9 cellular contexts compared by ENCODE assay signal in the genomic region with DNA sequence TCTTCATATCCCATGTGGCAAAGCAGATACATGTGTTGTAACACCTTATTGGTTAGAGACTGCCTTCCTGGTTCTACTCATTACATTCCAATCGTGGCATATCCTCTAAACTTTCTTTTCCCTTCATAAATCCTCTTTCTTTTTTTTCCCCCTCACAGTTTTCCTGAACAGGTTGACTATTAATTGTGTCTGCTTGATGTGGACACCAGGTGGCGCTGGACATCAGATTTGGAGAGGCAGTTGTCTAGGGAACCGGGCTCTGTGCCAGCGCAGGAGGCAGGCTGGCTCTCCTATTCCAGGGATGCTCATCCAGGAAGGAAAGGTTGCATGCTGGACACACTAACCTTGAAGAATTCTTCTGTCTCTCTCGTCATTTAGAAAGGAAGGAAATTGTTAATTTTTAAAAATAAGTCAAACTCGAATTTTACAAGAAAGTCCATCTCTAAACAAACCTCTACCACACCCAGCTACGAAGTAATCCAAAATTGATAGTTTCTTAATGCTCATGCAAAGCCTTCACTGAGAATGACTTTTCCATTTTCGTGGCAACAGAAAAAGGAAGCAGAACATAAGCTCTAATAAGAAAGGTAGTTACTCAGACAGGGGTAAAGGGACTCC. TPM values are rescaled to one million over a fixed set of nuclear protein-coding genes. Genes with fewer than 3 reads are reported as not detected.
DNase-seq lines count a peak whose midpoint lies in the region; ATAC-seq and TF ChIP-seq lines count a peak whose summit lies in the region.
"Had no signal": no experiment of that assay in that cellular context is flagged by ENCODE, and none has a peak within 500 bp of the region (broad histone marks: within the 10 kb centered on the region; RNA-seq: fewer than 3 reads in every experiment).

No MANE protein-coding gene starts in this region.

- no peak overlapping the region for H2AFZ ChIP-seq in GM23248

- H3K4me3 ChIP-seq in GM23248, result no peak overlapping the region
- H3K4me3 ChIP-seq in RWPE2 (ENCODE audit: severe bottlenecking), result no peak overlapping the region
- no peak overlapping the region for H3K4me3 ChIP-seq in gastroesophageal sphincter
- no peak overlapping the region for H3K4me3 ChIP-seq in ovary
- H3K4me3 ChIP-seq in tibial nerve, result no peak overlapping the region

- no peak overlapping the region for H3K9ac ChIP-seq in GM23248

- no peaks in the 10 kb centered on the region for H3K9me3 ChIP-seq in GM23248 (ENCODE audit: low read depth)
- no peaks in the 10 kb centered on the region for H3K9me3 ChIP-seq in RWPE2 (ENCODE audit: severe bottlenecking)
- no peaks in the 10 kb centered on the region for H3K9me3 ChIP-seq in gastroesophageal sphincter
- H3K9me3 ChIP-seq in ovary, result no peaks in the 10 kb centered on the region
- H3K9me3 ChIP-seq in tibial nerve, result no peaks in the 10 kb centered on the region

- H3K27ac ChIP-seq in GM23248 (no peak overlapping the region), RWPE2 (ENCODE audit: poor library complexity, severe bottlenecking) (no peak overlapping the region), gastroesophageal sphincter (no peak overlapping the region), ovary (no peak overlapping the region), tibial nerve (no peak overlapping the region)

- no peaks in the 10 kb centered on the region for H3K79me2 ChIP-seq in GM23248 (ENCODE audit: insufficient read depth)

- intact Hi-C loops in ovary (cut with DNase I), result no loop called here

- peak; percentile 90 for DNase-seq in ELR (ENCODE audit: low read depth)
- peak; percentile 89 for DNase-seq in GM23248
- DNase-seq in LoVo (ENCODE audit: low spot score), result peak; percentile 83
- peak; percentile 83 for DNase-seq in RWPE2 (ENCODE audit: low spot score)
- peak; percentile 85 for DNase-seq in activated effector memory CD4-positive, alpha-beta T cell treated with anti-CD3 and anti-CD28 coated beads, Interleukin-2, amount 50 U/mL, for 16 hours
- DNase-seq in ovary, result peak; percentile 75 to 89 (median 85)
- DNase-seq in tibial nerve (ENCODE audit: low spot score in 2 of 2), result peak; percentile 83 to 88

- H3K9me2 ChIP-seq in GM23248 (ENCODE audit: insufficient read depth), result no peaks in the 10 kb centered on the region

- no peak for TF ChIP-seq EP300 in gastroesophageal sphincter (IDR thresholded peaks at IDR 0.05)
- TF ChIP-seq EP300 in ovary (IDR thresholded peaks at IDR 0.05), result no peak
- peak in 1 of 2 donors; percentile 60 for TF ChIP-seq EP300 in tibial nerve (IDR thresholded peaks at IDR 0.05)

- no peak overlapping the region for H3K4me2 ChIP-seq in GM23248 (ENCODE audit: unreplicated experiment)

- TF ChIP-seq POLR2A in gastroesophageal sphincter (IDR thresholded peaks at IDR 0.05) (no peak), ovary (IDR thresholded peaks at IDR 0.05) (no peak), tibial nerve (IDR thresholded peaks at IDR 0.05) (no peak)

- in situ Hi-C loops in GM23248 (cut with MboI), result no loop called here

- H3K27me3 ChIP-seq in GM23248 (replicated peaks; ENCODE audit: insufficient read depth), result no peaks in the 10 kb centered on the region; the same call in 1 of the 2 replicates
- H3K27me3 ChIP-seq in RWPE2 (ENCODE audit: insufficient read depth, poor library complexity, severe bottlenecking), result peaks cover 12% of the 10 kb centered on the region
- peaks cover 23% of the 10 kb centered on the region for H3K27me3 ChIP-seq in gastroesophageal sphincter
- peaks cover 3% of the 10 kb centered on the region for H3K27me3 ChIP-seq in ovary
- peaks cover 0 to 3% of the 10 kb centered on the region in 2 donors for H3K27me3 ChIP-seq in tibial nerve

- ATAC-seq in RWPE2 (ENCODE audit: low read depth) (peak; percentile 72; the same call in 2 of the 3 replicates), gastroesophageal sphincter (no peak)

- 1 to 3% methylated on average over 8 of the region's 8 CpGs for WGBS in GM23248 (ENCODE audit: low coverage in 1 of 2, low lambda C conversion rate in 2 of 2, missing lambda C conversion rate in 2 of 2), 2 experiments
- 11 to 15% methylated on average over 6 to 8 of the region's 8 CpGs for WGBS in gastroesophageal sphincter (ENCODE audit: low coverage in 1 of 2), 2 donors
- WGBS in ovary, 3 donors, result 11 to 15% (median 14%) methylated on average over 8 of the region's 8 CpGs
- 12 to 13% methylated on average over 8 of the region's 8 CpGs for WGBS in tibial nerve, 2 donors

- H4K20me1 ChIP-seq in GM23248 (ENCODE audit: insufficient read depth), result no peaks in the 10 kb centered on the region

- H3K36me3 ChIP-seq in GM23248 (ENCODE audit: low read depth) (no peaks in the 10 kb centered on the region), RWPE2 (ENCODE audit: low read depth) (no peaks in the 10 kb centered on the region), gastroesophageal sphincter (no peaks in the 10 kb centered on the region), ovary (no peaks in the 10 kb centered on the region), tibial nerve (no peaks in the 10 kb centered on the region)

- H3K4me1 ChIP-seq in GM23248 (ENCODE audit: insufficient read depth), result no peaks in the 10 kb centered on the region
- H3K4me1 ChIP-seq in RWPE2 (ENCODE audit: insufficient read depth, poor library complexity, severe bottlenecking), result no peaks in the 10 kb centered on the region
- H3K4me1 ChIP-seq in gastroesophageal sphincter, result no peaks in the 10 kb centered on the region
- no peaks in the 10 kb centered on the region for H3K4me1 ChIP-seq in ovary (ENCODE audit: insufficient read depth)
- H3K4me1 ChIP-seq in tibial nerve, result no peaks in the 10 kb centered on the region

- no peaks in the 10 kb centered on the region for H3F3A ChIP-seq in GM23248 (ENCODE audit: insufficient read depth)

- TF ChIP-seq CTCF in RWPE2 (IDR thresholded peaks at IDR 0.05; ENCODE audit: poor library complexity, severe bottlenecking) (peak; percentile 94), gastroesophageal sphincter (IDR thresholded peaks at IDR 0.05) (peak; percentile 68 to 83 (median 74)), ovary (IDR thresholded peaks at IDR 0.05) (peak; percentile 24 to 52 (median 40)), tibial nerve (IDR thresholded peaks at IDR 0.05) (peak; percentile 69 to 76 (median 75))

RNA-seq across cellular contexts. Expression of gene ASB17, which starts 59.4 kb away (rescaled TPM):
- not detected in 2 replicates for total RNA-seq in GM23248 (2014; rRNA removed; shearing (Covaris generic))
- not detected in 2 replicates for polyA plus RNA-seq in GM23248 (2016; fragmentation: Nextera tagmentation; extraction: Ambion mirVana)
- total RNA-seq in gastroesophageal sphincter, result not detected
- not detected for total RNA-seq in ovary
- polyA plus RNA-seq in ovary, result not detected
- total RNA-seq in tibial nerve, result not detected
- total RNA-seq: mononuclear cell had no signal

Comparison
In these comparisons a context has a peak if more than half of its experiments do, and no peak if none do; other contexts are left out.
1. CTCF ChIP-seq: peak in every context shown above with its lines; median percentile 94 in RWPE2; 75 in tibial nerve; 74 in gastroesophageal sphincter; 40 in ovary.